ENCODE assay signal across 1 cellular context in the genomic region with DNA sequence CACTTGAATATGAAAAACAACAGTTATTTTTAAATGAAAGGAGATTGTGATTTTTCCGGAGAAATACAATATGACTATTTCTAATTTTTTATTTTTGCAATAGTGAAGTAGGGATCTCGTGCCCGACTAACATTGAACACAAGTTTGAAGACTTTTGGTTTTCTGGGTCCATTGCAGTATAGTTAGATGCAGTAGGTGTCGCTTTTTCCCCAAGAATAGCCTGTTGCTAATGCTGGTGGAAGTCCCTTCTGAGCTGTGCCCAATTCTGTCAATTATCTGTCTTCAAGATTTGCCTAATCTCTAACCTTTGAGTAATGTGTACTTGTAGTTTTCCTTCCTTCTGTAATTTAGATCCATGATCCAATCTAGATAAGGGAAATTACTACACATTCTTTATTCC.
TF ChIP-seq lines count a peak whose summit lies in the region.

No MANE protein-coding gene starts in this region.

TF ChIP-seq in K562, 482 proteins besides CTCF, POLR2A, EP300 and RAD21 (continues in another document):
- TF ChIP-seq EZH2 (IDR thresholded peaks at IDR 0.05; ENCODE audit: borderline replicate concordance, low read depth, low read length) = no peak
- TF ChIP-seq ARNT (IDR thresholded peaks at IDR 0.05) = 0 out of 4 replicates have a peak, but pooled peaks of 1 of the 2 experiments have one; percentile 53
- TF ChIP-seq, protein P1, sequence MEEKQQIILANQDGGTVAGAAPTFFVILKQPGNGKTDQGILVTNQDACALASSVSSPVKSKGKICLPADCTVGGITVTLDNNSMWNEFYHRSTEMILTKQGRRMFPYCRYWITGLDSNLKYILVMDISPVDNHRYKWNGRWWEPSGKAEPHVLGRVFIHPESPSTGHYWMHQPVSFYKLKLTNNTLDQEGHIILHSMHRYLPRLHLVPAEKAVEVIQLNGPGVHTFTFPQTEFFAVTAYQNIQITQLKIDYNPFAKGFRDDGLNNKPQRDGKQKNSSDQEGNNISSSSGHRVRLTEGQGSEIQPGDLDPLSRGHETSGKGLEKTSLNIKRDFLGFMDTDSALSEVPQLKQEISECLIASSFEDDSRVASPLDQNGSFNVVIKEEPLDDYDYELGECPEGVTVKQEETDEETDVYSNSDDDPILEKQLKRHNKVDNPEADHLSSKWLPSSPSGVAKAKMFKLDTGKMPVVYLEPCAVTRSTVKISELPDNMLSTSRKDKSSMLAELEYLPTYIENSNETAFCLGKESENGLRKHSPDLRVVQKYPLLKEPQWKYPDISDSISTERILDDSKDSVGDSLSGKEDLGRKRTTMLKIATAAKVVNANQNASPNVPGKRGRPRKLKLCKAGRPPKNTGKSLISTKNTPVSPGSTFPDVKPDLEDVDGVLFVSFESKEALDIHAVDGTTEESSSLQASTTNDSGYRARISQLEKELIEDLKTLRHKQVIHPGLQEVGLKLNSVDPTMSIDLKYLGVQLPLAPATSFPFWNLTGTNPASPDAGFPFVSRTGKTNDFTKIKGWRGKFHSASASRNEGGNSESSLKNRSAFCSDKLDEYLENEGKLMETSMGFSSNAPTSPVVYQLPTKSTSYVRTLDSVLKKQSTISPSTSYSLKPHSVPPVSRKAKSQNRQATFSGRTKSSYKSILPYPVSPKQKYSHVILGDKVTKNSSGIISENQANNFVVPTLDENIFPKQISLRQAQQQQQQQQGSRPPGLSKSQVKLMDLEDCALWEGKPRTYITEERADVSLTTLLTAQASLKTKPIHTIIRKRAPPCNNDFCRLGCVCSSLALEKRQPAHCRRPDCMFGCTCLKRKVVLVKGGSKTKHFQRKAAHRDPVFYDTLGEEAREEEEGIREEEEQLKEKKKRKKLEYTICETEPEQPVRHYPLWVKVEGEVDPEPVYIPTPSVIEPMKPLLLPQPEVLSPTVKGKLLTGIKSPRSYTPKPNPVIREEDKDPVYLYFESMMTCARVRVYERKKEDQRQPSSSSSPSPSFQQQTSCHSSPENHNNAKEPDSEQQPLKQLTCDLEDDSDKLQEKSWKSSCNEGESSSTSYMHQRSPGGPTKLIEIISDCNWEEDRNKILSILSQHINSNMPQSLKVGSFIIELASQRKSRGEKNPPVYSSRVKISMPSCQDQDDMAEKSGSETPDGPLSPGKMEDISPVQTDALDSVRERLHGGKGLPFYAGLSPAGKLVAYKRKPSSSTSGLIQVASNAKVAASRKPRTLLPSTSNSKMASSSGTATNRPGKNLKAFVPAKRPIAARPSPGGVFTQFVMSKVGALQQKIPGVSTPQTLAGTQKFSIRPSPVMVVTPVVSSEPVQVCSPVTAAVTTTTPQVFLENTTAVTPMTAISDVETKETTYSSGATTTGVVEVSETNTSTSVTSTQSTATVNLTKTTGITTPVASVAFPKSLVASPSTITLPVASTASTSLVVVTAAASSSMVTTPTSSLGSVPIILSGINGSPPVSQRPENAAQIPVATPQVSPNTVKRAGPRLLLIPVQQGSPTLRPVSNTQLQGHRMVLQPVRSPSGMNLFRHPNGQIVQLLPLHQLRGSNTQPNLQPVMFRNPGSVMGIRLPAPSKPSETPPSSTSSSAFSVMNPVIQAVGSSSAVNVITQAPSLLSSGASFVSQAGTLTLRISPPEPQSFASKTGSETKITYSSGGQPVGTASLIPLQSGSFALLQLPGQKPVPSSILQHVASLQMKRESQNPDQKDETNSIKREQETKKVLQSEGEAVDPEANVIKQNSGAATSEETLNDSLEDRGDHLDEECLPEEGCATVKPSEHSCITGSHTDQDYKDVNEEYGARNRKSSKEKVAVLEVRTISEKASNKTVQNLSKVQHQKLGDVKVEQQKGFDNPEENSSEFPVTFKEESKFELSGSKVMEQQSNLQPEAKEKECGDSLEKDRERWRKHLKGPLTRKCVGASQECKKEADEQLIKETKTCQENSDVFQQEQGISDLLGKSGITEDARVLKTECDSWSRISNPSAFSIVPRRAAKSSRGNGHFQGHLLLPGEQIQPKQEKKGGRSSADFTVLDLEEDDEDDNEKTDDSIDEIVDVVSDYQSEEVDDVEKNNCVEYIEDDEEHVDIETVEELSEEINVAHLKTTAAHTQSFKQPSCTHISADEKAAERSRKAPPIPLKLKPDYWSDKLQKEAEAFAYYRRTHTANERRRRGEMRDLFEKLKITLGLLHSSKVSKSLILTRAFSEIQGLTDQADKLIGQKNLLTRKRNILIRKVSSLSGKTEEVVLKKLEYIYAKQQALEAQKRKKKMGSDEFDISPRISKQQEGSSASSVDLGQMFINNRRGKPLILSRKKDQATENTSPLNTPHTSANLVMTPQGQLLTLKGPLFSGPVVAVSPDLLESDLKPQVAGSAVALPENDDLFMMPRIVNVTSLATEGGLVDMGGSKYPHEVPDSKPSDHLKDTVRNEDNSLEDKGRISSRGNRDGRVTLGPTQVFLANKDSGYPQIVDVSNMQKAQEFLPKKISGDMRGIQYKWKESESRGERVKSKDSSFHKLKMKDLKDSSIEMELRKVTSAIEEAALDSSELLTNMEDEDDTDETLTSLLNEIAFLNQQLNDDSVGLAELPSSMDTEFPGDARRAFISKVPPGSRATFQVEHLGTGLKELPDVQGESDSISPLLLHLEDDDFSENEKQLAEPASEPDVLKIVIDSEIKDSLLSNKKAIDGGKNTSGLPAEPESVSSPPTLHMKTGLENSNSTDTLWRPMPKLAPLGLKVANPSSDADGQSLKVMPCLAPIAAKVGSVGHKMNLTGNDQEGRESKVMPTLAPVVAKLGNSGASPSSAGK (IDR thresholded peaks at IDR 0.05) = no peak
- TF ChIP-seq, protein P2, sequence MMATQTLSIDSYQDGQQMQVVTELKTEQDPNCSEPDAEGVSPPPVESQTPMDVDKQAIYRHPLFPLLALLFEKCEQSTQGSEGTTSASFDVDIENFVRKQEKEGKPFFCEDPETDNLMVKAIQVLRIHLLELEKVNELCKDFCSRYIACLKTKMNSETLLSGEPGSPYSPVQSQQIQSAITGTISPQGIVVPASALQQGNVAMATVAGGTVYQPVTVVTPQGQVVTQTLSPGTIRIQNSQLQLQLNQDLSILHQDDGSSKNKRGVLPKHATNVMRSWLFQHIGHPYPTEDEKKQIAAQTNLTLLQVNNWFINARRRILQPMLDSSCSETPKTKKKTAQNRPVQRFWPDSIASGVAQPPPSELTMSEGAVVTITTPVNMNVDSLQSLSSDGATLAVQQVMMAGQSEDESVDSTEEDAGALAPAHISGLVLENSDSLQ (IDR thresholded peaks at IDR 0.05) = peak; percentile 34; the same call in 1 of the 2 replicates
- TF ChIP-seq ZC3H4 (CRISPR knock-in tag; IDR thresholded peaks at IDR 0.05; ENCODE audit: borderline replicate concordance) = no peak
- TF ChIP-seq BMI1 (IDR thresholded peaks at IDR 0.05; ENCODE audit: low read length) = no peak
- TF ChIP-seq NFXL1 (CRISPR knock-in tag; IDR thresholded peaks at IDR 0.05) = no peak
- TF ChIP-seq ZNF384 (IDR thresholded peaks at IDR 0.05; ENCODE audit: low read depth, low read length) = no peak
- TF ChIP-seq, protein P3, sequence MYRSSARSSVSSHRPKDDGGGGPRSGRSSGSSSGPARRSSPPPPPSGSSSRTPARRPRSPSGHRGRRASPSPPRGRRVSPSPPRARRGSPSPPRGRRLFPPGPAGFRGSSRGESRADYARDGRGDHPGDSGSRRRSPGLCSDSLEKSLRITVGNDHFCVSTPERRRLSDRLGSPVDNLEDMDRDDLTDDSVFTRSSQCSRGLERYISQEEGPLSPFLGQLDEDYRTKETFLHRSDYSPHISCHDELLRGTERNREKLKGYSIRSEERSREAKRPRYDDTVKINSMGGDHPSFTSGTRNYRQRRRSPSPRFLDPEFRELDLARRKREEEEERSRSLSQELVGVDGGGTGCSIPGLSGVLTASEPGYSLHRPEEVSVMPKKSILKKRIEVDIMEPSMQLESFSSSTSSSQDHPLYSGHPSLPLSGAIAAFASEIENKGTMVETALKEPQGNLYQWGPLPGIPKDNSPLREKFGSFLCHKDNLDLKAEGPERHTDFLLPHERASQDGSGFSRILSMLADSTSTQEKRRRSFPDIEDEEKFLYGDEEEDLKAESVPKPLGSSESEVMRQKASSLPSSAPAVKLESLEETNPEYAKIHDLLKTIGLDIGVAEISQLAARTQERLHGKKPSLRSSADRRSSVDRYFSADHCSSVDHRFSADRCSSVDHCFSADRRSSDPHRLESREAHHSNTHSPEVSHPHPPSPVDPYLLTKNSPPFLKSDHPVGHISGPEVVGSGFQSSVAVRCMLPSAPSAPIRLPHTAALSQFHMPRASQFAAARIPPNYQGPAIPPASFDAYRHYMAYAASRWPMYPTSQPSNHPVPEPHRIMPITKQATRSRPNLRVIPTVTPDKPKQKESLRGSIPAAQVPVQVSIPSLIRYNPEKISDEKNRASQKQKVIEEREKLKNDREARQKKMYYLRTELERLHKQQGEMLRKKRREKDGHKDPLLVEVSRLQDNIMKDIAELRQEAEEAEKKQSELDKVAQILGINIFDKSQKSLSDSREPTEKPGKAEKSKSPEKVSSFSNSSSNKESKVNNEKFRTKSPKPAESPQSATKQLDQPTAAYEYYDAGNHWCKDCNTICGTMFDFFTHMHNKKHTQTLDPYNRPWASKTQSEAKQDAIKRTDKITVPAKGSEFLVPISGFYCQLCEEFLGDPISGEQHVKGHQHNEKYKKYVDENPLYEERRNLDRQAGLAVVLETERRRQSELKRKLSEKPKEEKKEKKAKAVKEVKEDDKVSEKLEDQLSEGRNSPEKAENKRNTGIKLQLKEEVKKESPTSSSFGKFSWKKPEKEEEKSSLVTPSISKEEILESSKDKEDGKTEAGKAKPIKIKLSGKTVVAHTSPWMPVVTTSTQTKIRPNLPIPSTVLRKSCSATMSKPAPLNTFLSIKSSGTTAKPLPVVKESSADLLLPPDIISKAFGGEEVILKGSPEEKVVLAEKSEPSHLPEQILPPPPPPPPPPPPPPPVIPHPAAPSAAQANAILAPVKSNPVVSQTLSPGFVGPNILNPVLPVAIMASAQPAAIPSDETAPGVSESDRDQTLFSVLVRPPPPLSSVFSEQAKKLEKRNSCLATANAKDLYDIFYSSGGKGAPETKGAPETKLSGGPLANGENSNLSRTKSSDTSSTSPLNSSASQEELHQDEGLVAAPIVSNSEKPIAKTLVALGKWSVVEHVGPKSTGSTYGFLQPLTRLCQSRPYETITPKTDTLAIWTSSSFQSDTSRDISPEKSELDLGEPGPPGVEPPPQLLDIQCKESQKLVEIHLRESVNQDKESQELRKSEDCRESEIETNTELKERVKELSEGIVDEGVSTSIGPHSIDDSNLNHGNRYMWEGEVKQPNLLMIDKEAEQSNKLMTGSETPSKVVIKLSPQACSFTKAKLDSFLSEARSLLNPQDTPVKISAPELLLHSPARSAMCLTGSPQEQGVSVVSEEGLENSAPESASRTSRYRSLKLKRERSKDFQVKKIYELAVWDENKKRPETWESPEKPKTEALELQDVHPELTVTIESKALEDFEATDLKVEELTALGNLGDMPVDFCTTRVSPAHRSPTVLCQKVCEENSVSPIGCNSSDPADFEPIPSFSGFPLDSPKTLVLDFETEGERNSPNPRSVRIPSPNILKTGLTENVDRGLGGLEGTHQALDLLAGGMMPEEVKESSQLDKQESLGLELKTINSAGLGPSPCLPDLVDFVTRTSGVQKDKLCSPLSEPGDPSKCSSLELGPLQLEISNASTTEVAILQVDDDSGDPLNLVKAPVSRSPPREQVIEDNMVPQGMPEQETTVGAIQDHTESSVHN (IDR thresholded peaks at IDR 0.05; ENCODE audit: borderline replicate concordance in 1 of 2, low read depth in 1 of 2) = no peak
- TF ChIP-seq, protein P4, sequence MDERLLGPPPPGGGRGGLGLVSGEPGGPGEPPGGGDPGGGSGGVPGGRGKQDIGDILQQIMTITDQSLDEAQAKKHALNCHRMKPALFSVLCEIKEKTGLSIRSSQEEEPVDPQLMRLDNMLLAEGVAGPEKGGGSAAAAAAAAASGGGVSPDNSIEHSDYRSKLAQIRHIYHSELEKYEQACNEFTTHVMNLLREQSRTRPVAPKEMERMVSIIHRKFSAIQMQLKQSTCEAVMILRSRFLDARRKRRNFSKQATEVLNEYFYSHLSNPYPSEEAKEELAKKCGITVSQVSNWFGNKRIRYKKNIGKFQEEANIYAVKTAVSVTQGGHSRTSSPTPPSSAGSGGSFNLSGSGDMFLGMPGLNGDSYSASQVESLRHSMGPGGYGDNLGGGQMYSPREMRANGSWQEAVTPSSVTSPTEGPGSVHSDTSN (CRISPR knock-in tag; IDR thresholded peaks at IDR 0.05; ENCODE audit: low read depth) = no peak
- TF ChIP-seq, protein P4 (tag; conservative IDR thresholded peaks at IDR 0.05; ENCODE audit: low read depth) = peak; percentile 61
- TF ChIP-seq, protein P5, sequence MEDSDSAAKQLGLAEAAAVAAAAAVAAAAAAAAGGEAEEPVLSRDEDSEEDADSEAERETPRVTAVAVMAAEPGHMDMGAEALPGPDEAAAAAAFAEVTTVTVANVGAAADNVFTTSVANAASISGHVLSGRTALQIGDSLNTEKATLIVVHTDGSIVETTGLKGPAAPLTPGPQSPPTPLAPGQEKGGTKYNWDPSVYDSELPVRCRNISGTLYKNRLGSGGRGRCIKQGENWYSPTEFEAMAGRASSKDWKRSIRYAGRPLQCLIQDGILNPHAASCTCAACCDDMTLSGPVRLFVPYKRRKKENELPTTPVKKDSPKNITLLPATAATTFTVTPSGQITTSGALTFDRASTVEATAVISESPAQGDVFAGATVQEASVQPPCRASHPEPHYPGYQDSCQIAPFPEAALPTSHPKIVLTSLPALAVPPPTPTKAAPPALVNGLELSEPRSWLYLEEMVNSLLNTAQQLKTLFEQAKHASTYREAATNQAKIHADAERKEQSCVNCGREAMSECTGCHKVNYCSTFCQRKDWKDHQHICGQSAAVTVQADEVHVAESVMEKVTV (CRISPR knock-in tag; IDR thresholded peaks at IDR 0.05) = peak; percentile 92
- TF ChIP-seq RBM15 (IDR thresholded peaks at IDR 0.05; ENCODE audit: insufficient read depth, low read length) = no peak
- TF ChIP-seq, protein P6, sequence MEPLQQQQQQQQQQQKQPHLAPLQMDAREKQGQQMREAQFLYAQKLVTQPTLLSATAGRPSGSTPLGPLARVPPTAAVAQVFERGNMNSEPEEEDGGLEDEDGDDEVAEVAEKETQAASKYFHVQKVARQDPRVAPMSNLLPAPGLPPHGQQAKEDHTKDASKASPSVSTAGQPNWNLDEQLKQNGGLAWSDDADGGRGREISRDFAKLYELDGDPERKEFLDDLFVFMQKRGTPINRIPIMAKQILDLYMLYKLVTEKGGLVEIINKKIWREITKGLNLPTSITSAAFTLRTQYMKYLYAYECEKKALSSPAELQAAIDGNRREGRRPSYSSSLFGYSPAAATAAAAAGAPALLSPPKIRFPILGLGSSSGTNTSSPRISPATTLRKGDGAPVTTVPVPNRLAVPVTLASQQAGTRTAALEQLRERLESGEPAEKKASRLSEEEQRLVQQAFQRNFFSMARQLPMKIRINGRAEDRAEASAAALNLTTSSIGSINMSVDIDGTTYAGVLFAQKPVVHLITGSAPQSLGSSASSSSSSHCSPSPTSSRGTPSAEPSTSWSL (CRISPR knock-in tag; IDR thresholded peaks at IDR 0.05; ENCODE audit: borderline replicate concordance) = no peak
- TF ChIP-seq ZNF165 (CRISPR knock-in tag; IDR thresholded peaks at IDR 0.05; ENCODE audit: borderline replicate concordance) = no peak
- no peak for TF ChIP-seq TOE1 (IDR thresholded peaks at IDR 0.05; ENCODE audit: borderline replicate concordance)
- no peak for TF ChIP-seq TOE1 (CRISPR knock-in tag; IDR thresholded peaks at IDR 0.05; ENCODE audit: borderline replicate concordance, low read depth)
- peak; percentile 51; the same call in 1 of the 2 replicates for TF ChIP-seq STAG1 (CRISPR knock-in tag; IDR thresholded peaks at IDR 0.05; ENCODE audit: borderline replicate concordance)
- peak; percentile 27 for TF ChIP-seq MEIS2 (IDR thresholded peaks at IDR 0.05; ENCODE audit: partially characterized antibody)
- TF ChIP-seq ZNF707 (CRISPR knock-in tag; conservative IDR thresholded peaks at IDR 0.05) = no peak
- no peak for TF ChIP-seq RBM25 (IDR thresholded peaks at IDR 0.05; ENCODE audit: low read depth, low read length, severe bottlenecking)
